11 cellular contexts compared by ENCODE assay signal in the genomic region with DNA sequence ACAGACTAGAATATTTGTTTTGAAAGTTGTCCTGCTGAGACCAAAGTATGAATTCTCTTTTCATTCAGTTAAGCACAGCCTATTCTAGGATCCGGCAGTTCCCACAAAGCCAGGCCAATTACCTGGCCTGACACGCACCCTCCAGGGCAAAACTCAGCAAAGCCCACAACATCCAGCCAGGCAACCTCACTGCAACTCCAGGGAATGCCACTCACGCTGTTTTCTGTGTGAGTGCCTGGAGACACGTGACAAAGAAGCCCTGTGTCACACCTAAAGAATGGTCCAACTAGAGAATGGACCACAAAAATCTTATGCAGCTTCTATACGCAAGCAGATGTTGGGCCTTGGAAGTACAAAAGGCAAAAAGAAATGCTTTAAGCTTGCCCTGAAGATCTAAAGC. TPM values are rescaled to one million over a fixed set of nuclear protein-coding genes. Genes with fewer than 3 reads are reported as not detected.
DNase-seq lines count a peak whose midpoint lies in the region; ATAC-seq and TF ChIP-seq lines count a peak whose summit lies in the region.
"Had no signal": no experiment of that assay in that cellular context is flagged by ENCODE, and none has a peak within 500 bp of the region (broad histone marks: within the 10 kb centered on the region; RNA-seq: fewer than 3 reads in every experiment).

No MANE protein-coding gene starts in this region.

- ATAC-seq in GM21786 (IDR thresholded peaks at IDR 0.05; ENCODE audit: unreplicated experiment) (no peak), HG02885 (IDR thresholded peaks at IDR 0.05; ENCODE audit: poor library complexity, unreplicated experiment) (no peak)

- peak; percentile 39 for DNase-seq in GM04503 (ENCODE audit: low read depth)
- DNase-seq in NCI-H2081 treated with DMSO at 0.1 percent for 48 hours (lab: John Stamatoyannopoulos, UW): peak; percentile 89
- DNase-seq in epithelial cell of esophagus (ENCODE audit: low read depth): peak; percentile 32
- DNase-seq in renal cortical epithelial cell (ENCODE audit: low read depth): peak; percentile 29
- DNase-seq in NOMO-1 (lab: John Stamatoyannopoulos, UW; ENCODE audit: unreplicated experiment in 2 of 2): no peak
- DNase-seq: activated naive CD8-positive, alpha-beta T cell treated with anti-CD3 and anti-CD28 coated beads, Interleukin-2, amount 10 ng/mL, durations not matched to agents 7 days and 5 days; COR-L47; NCI-H2107 had no signal

- TF ChIP-seq CTCF in epithelial cell of esophagus (IDR thresholded peaks at IDR 0.05; ENCODE audit: insufficient read depth, low read depth, low read length, missing control alignments): no peak

- H3K4me3 ChIP-seq in epithelial cell of esophagus (ENCODE audit: low read length): no peak overlapping the region
- H3K4me3 ChIP-seq: SK-N-MC had no signal

RNA-seq across cellular contexts. Expression of a gene that starts 20.3 kb away (rescaled TPM):
- 123 and 175 TPM in 2 replicates for total RNA-seq in renal cortical epithelial cell

Comparison
In these comparisons a context has a peak if more than half of its experiments do, and no peak if none do; other contexts are left out.
1. DNase-seq: peak in GM04503 (single experiment), NCI-H2081 treated with DMSO at 0.1 percent for 48 hours (single experiment), epithelial cell of esophagus (single experiment) and renal cortical epithelial cell (single experiment); none in NOMO-1 (0 of 2).